ENCODE assay signal across 8 cellular contexts in genomic region chr9:86405926-86406325, GRCh38. TPM values are rescaled to one million over a fixed set of nuclear protein-coding genes. Genes with fewer than 3 reads are reported as not detected.
DNase-seq lines count a peak whose midpoint lies in the region; ATAC-seq and TF ChIP-seq lines count a peak whose summit lies in the region.

No MANE protein-coding gene starts in this region.

- H3K4me2 ChIP-seq in GM23248 (ENCODE audit: unreplicated experiment) (peak overlapping the region; percentile 87), smooth muscle cell (peak overlapping the region; percentile 75)

- H3K27ac ChIP-seq in GM23248 (peak overlapping the region; percentile 88), SJCRH30 (no peak overlapping the region), smooth muscle cell (ENCODE audit: low read depth) (peak overlapping the region; percentile 94)

- TF ChIP-seq CTCF in fibroblast of villous mesenchyme (IDR thresholded peaks at IDR 0.05; ENCODE audit: insufficient read depth, low read depth, low read length) (no peak), smooth muscle cell (IDR thresholded peaks at IDR 0.05; ENCODE audit: borderline replicate concordance, insufficient read depth, poor library complexity, severe bottlenecking) (no peak)

- H3K4me1 ChIP-seq in GM23248 (ENCODE audit: insufficient read depth), result peaks cover 30% of the 10 kb centered on the region
- H3K4me1 ChIP-seq in SJCRH30, result peaks cover 19% of the 10 kb centered on the region
- peaks cover 16% of the 10 kb centered on the region for H3K4me1 ChIP-seq in smooth muscle cell (ENCODE audit: low read depth)

- DNase-seq in GM23248 (peak; percentile 95), SJCRH30 (peak; percentile 34 to 72), fibroblast of villous mesenchyme (ENCODE audit: low read depth) (peak; percentile 80), smooth muscle cell (lab: John Stamatoyannopoulos, UW; ENCODE audit: unreplicated experiment) (no peak)
- DNase-seq in activated CD8-positive, alpha-beta memory T cell treated with anti-CD3 and anti-CD28 coated beads, Interleukin-2, amount 50 U/mL, for 48 hours, result no peak

- H3F3A ChIP-seq in GM23248 (ENCODE audit: insufficient read depth), result peaks cover 32% of the 10 kb centered on the region
- peaks cover 12% of the 10 kb centered on the region for H3F3A ChIP-seq in smooth muscle cell (ENCODE audit: low read depth)

- H3K9ac ChIP-seq in GM23248, result peak overlapping the region; percentile 60
- H3K9ac ChIP-seq in smooth muscle cell (ENCODE audit: low read depth), result peak overlapping the region; percentile 74

- H3K36me3 ChIP-seq in GM23248 (ENCODE audit: low read depth), result no peaks in the 10 kb centered on the region
- no peaks in the 10 kb centered on the region for H3K36me3 ChIP-seq in SJCRH30
- H3K36me3 ChIP-seq in smooth muscle cell (ENCODE audit: low read depth), result no peaks in the 10 kb centered on the region

- H3K4me3 ChIP-seq in GM23248 (peak overlapping the region; percentile 58), SJCRH30 (peak overlapping the region; percentile 20), fibroblast of villous mesenchyme (ENCODE audit: low read depth, low read length) (no peak overlapping the region), smooth muscle cell (peak overlapping the region; percentile 6)

- H3K9me3 ChIP-seq in GM23248 (ENCODE audit: low read depth), result no peaks in the 10 kb centered on the region
- H3K9me3 ChIP-seq in SJCRH30 (replicated peaks), result no peaks in the 10 kb centered on the region; the same call in 1 of the 2 replicates
- H3K9me3 ChIP-seq in smooth muscle cell (replicated peaks; ENCODE audit: low read depth), result no peaks in the 10 kb centered on the region

- no peaks in the 10 kb centered on the region for H4K20me1 ChIP-seq in GM23248 (ENCODE audit: insufficient read depth)
- H4K20me1 ChIP-seq in smooth muscle cell (ENCODE audit: low read depth), result no peaks in the 10 kb centered on the region

- H3K79me2 ChIP-seq in GM23248 (ENCODE audit: insufficient read depth), result no peaks in the 10 kb centered on the region
- H3K79me2 ChIP-seq in smooth muscle cell (ENCODE audit: low read depth), result no peaks in the 10 kb centered on the region

- H3K27me3 ChIP-seq in GM23248 (replicated peaks; ENCODE audit: insufficient read depth) (no peaks in the 10 kb centered on the region), SJCRH30 (no peaks in the 10 kb centered on the region), smooth muscle cell (ENCODE audit: low read depth) (no peaks in the 10 kb centered on the region)

- ATAC-seq in GM19328 (IDR thresholded peaks at IDR 0.05; ENCODE audit: unreplicated experiment) (no peak), HG03378 (IDR thresholded peaks at IDR 0.05; ENCODE audit: unreplicated experiment) (no peak), HG03097 (IDR thresholded peaks at IDR 0.05; ENCODE audit: low FRiP score, unreplicated experiment) (no peak)

- H2AFZ ChIP-seq in GM23248 (0 out of 2 replicates have a peak overlapping the region, but pooled peaks have one; percentile 29), smooth muscle cell (ENCODE audit: low read depth) (no peak overlapping the region)

- no peaks in the 10 kb centered on the region for H3K9me2 ChIP-seq in GM23248 (ENCODE audit: insufficient read depth)

- in situ Hi-C loops in GM23248 (cut with MboI), result no loop called here

- WGBS in GM23248 (ENCODE audit: low coverage in 1 of 2, low lambda C conversion rate in 2 of 2, missing lambda C conversion rate in 2 of 2), 2 experiments, result 9 to 14% methylated on average over 4 of the region's 4 CpGs
- 5% methylated on average over 4 of the region's 4 CpGs for WGBS in smooth muscle cell (ENCODE audit: low lambda C conversion rate)

RNA-seq across cellular contexts. Expression of gene TUT7, which starts 51.7 kb away (rescaled TPM):
- 16.5 and 24.4 TPM in 2 replicates for total RNA-seq in GM23248 (2014; rRNA removed; shearing (Covaris generic))
- polyA plus RNA-seq in GM23248 (2016; fragmentation: Nextera tagmentation; extraction: Ambion mirVana), result 17.1 and 18.8 TPM in 2 replicates
- 35.2 and 37.2 TPM in 2 replicates for total RNA-seq in SJCRH30 (2014; rRNA removed; shearing (Covaris generic))
- total RNA-seq in fibroblast of villous mesenchyme, result 39.6 and 63.0 TPM in 2 replicates
- 35.7 and 43.9 TPM in 2 replicates for total RNA-seq in smooth muscle cell
- 14.9 and 16.0 TPM in 2 replicates for polyA plus RNA-seq in smooth muscle cell

Comparison
In these comparisons a context has a peak if more than half of its experiments do, and no peak if none do; other contexts are left out.
1. DNase-seq: peak in GM23248 (single experiment), SJCRH30 (2 of 2) and fibroblast of villous mesenchyme (single experiment); none in smooth muscle cell (single experiment) and activated CD8-positive, alpha-beta memory T cell treated with anti-CD3 and anti-CD28 coated beads, Interleukin-2, amount 50 U/mL, for 48 hours (single experiment).